Comparison of ENCODE assay signal across 15 cellular contexts in the genomic region with DNA sequence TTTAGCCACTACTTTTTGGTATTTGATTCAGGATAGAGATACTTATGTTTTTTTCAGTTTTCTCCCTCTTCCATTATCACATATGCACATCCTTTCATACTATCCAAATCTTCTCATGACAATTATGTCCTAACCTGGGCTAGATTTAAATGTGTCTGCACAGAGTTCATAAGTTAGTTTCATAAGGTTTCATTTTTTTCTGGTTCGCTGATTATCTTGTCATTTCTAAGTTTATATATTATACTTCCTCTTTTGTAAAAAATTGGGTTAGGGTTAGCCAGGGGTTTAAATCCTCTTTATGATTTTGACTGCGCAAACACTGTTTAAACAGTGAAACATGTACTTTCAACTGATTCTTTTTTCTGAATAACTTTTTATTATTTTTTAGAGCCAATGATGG.
"Had no signal": no experiment of that assay in that cellular context is flagged by ENCODE, and none has a peak within 500 bp of the region (broad histone marks: within the 10 kb centered on the region; RNA-seq: fewer than 3 reads in every experiment).

No MANE protein-coding gene starts in this region.

- H3K27me3 ChIP-seq: body of pancreas, hepatocyte, tibial nerve had no signal

- H3K79me2 ChIP-seq: hepatocyte, parathyroid adenoma had no signal

- H3K27ac ChIP-seq: body of pancreas, hepatocyte, parathyroid adenoma, tibial nerve had no signal

- H3K4me1 ChIP-seq: body of pancreas, parathyroid adenoma, tibial nerve had no signal

- H3K9me3 ChIP-seq: body of pancreas, tibial nerve had no signal

- H3K9ac ChIP-seq: parathyroid adenoma had no signal

- H3K4me2 ChIP-seq: hepatocyte had no signal

- ATAC-seq: activated T-cell treated with anti-CD3 and anti-CD28 coated beads, Interleukin-2, amount 50 U/mL, for 72 hours; body of pancreas; left lobe of liver; naive thymus-derived CD4-positive, alpha-beta T cell; WTC11 had no signal

- H2AFZ ChIP-seq: hepatocyte, parathyroid adenoma had no signal

- H3K36me3 ChIP-seq: tibial nerve had no signal

- H3K4me3 ChIP-seq: body of pancreas, hepatocyte, tibial nerve had no signal

- DNase-seq: activated CD4-positive, alpha-beta T cell treated with anti-CD3 and anti-CD28 coated beads, Interleukin-2, amount 10 ng/mL, durations not matched to agents 24 days and 14 days; activated CD8-positive, alpha-beta memory T cell treated with anti-CD3 and anti-CD28 coated beads, Interleukin-2, amount 50 U/mL, for 48 hours; activated gamma-delta T cell; activated T-cell treated with anti-CD3 and anti-CD28 coated beads, Interleukin-2, amount 50 U/mL, for 72 hours; amniotic stem cell; body of pancreas; naive thymus-derived CD4-positive, alpha-beta T cell; stimulated activated CD4-positive, alpha-beta T cell treated with anti-CD3 and anti-CD28 coated beads, Interleukin-2, amount 100 ng/mL, for 48 hours; stimulated activated naive CD4-positive, alpha-beta T cell treated with Interleukin-2 at 50 U/mL for 16 hours; substantia nigra had no signal
